ENCODE assay signal across 8 cellular contexts in the genomic region with DNA sequence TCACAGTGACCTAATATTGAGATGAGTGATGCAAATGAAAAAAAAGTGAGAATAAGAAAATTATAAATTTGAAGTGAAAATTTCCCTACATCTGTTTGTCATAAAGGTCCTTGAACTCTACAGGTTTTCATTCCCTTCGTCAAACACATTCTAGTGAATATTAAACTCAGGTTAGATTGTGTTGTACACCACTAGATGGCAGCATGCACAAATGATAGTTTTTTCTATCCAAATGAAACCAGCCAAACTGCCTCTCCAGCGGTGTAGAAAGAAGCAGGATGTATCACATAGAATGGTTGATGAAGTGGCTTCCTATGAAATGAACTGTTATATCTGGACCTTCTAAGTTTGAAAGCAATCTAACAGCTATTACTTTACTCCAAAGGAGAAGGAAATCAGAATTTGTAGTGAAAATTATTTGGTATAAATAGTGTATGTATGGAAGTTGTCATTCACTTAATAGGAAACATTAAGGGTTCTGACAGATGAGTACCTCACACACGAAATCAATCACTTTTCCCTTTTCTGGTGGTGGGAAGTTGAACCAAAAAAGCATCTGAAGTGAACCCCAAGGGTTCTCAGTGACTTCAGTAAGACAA.
DNase-seq lines count a peak whose midpoint lies in the region; ATAC-seq and FAIRE-seq lines count a peak whose summit lies in the region.

No MANE protein-coding gene starts in this region.

- no peaks in the 10 kb centered on the region for H3K9me3 ChIP-seq in small intestine (ENCODE audit: control insufficient read depth, low read depth)

- H3K27me3 ChIP-seq in small intestine (ENCODE audit: control insufficient read depth in 2 of 2, insufficient read depth in 2 of 2, low read length in 2 of 2), result no peaks in the 10 kb centered on the region

- peak; percentile 0 for DNase-seq in NCI-H146 treated with DMSO at 0.1 percent for 48 hours (lab: John Stamatoyannopoulos, UW; ENCODE audit: unreplicated experiment)
- no peak for DNase-seq in NCI-H146 (lab: John Stamatoyannopoulos, UW)
- DNase-seq in NCI-H510A (lab: John Stamatoyannopoulos, UW), result peak; percentile 38
- DNase-seq in left ventricle myocardium superior, result no peak
- DNase-seq in small intestine, result peak; percentile 56

- H3K27ac ChIP-seq in angular gyrus (ENCODE audit: low read depth, low read length) (peak overlapping the region; percentile 22), small intestine (ENCODE audit: low read depth in 1 of 2, low read length in 1 of 2) (no peak overlapping the region)

- H3K4me3 ChIP-seq in small intestine (ENCODE audit: low read depth in 1 of 2, low read length in 2 of 2), result no peak overlapping the region

- peak; percentile 87 for ATAC-seq in GM19463 (IDR thresholded peaks at IDR 0.05; ENCODE audit: unreplicated experiment)
- ATAC-seq in HG03442 (IDR thresholded peaks at IDR 0.05; ENCODE audit: unreplicated experiment), result peak; percentile 81
- ATAC-seq in left ventricle myocardium superior, result peak; percentile 77

- no peaks in the 10 kb centered on the region for H3K4me1 ChIP-seq in small intestine (ENCODE audit: control insufficient read depth in 2 of 2, insufficient read depth in 1 of 2, low read depth in 1 of 2, low read length in 1 of 2)

- 3 to 9% (median 5%) methylated on average over 3 of the region's 3 CpGs for WGBS in small intestine, 3 donors

- FAIRE-seq in small intestine (lab: Jason Lieb, UNC), result peak; percentile 39

- H3K36me3 ChIP-seq in small intestine (ENCODE audit: control insufficient read depth in 2 of 2, insufficient read depth in 2 of 2, low read length in 2 of 2), result no peaks in the 10 kb centered on the region

- intact Hi-C loops in left ventricle myocardium superior (cut with micrococcal nuclease), result no loop called here

Comparison
In these comparisons a context has a peak if more than half of its experiments do, and no peak if none do; other contexts are left out.
1. DNase-seq: peak in NCI-H146 treated with DMSO at 0.1 percent for 48 hours (single experiment), NCI-H510A (single experiment) and small intestine (single experiment); none in NCI-H146 (single experiment) and left ventricle myocardium superior (single experiment).
2. Peak in every context shown above with its lines, with median percentiles within 50 percentile points of each other: ATAC-seq.